Comparison of ENCODE assay signal across 21 cellular contexts in genomic region chr22:46322711-46323110, GRCh38. TPM values are rescaled to one million over a fixed set of nuclear protein-coding genes. Genes with fewer than 3 reads are reported as not detected.
DNase-seq lines count a peak whose midpoint lies in the region; ATAC-seq and TF ChIP-seq lines count a peak whose summit lies in the region.
"Had no signal": no experiment of that assay in that cellular context is flagged by ENCODE, and none has a peak within 500 bp of the region (broad histone marks: within the 10 kb centered on the region; RNA-seq: fewer than 3 reads in every experiment).

No MANE protein-coding gene starts in this region.

- H2AFZ ChIP-seq in GM23338 (no peak overlapping the region), OCI-LY3 (ENCODE audit: low read depth, low read length) (no peak overlapping the region), GM23248 (no peak overlapping the region)

- TF ChIP-seq CTCF in GM23338 (conservative IDR thresholded peaks at IDR 0.05; ENCODE audit: low read depth in 2 of 2), result no peak
- no peak for TF ChIP-seq CTCF in OCI-LY3 (IDR thresholded peaks at IDR 0.05; ENCODE audit: low read depth, low read length)
- no peak for TF ChIP-seq CTCF in endodermal cell (conservative IDR thresholded peaks at IDR 0.05)

- H3K27me3 Mint-ChIP-seq in GM23338 (ENCODE audit: insufficient read depth, low read depth, poor library complexity), result peaks cover 14% of the 10 kb centered on the region
- no peaks in the 10 kb centered on the region for H3K27me3 Mint-ChIP-seq in endodermal cell (ENCODE audit: insufficient read depth)
- H3K27me3 Mint-ChIP-seq: CD4-positive, alpha-beta memory T cell had no signal

- peak overlapping the region; percentile 40; the same call in 1 of the 2 replicates for H3K27ac Mint-ChIP-seq in GM23338
- H3K27ac Mint-ChIP-seq in endodermal cell, result peak overlapping the region; percentile 44
- H3K27ac Mint-ChIP-seq: HFFc6 had no signal

- H3K9me3 ChIP-seq in OCI-LY3 (ENCODE audit: insufficient read depth, low read length) (no peaks in the 10 kb centered on the region), endodermal cell (ENCODE audit: control insufficient read depth, low read length) (no peaks in the 10 kb centered on the region), aorta (ENCODE audit: control insufficient read depth, low read length) (no peaks in the 10 kb centered on the region), GM23248 (ENCODE audit: low read depth) (no peaks in the 10 kb centered on the region)
- H3K9me3 ChIP-seq: A549; BE2C; BLaER1 treated with 17β-estradiol and CSF1 and Interleukin-3, amounts not matched to agents 10 nM and 100 nM; Caco-2; HAP-1 had no signal

- H3K4me1 ChIP-seq in GM23338 (ENCODE audit: insufficient read depth) (no peaks in the 10 kb centered on the region), OCI-LY3 (ENCODE audit: low read length) (peaks cover 14% of the 10 kb centered on the region), endodermal cell (ENCODE audit: control insufficient read depth, insufficient read depth, low read length) (no peaks in the 10 kb centered on the region), aorta (ENCODE audit: control insufficient read depth in 1 of 2, insufficient read depth in 2 of 2, low read length in 2 of 2) (no peaks in the 10 kb centered on the region), GM23248 (ENCODE audit: insufficient read depth) (no peaks in the 10 kb centered on the region)
- H3K4me1 ChIP-seq: A549; BE2C; BLaER1 treated with 17β-estradiol and CSF1 and Interleukin-3, amounts not matched to agents 10 nM and 100 nM; Caco-2; HAP-1 had no signal

- DNase-seq in GM23338 (ENCODE audit: low spot score), result no peak
- no peak for DNase-seq in endodermal cell
- DNase-seq in aorta, result peak; percentile 28 to 59
- DNase-seq in COLO668 (lab: John Stamatoyannopoulos, UW; ENCODE audit: unreplicated experiment), result no peak
- no peak for DNase-seq in CD1c-positive myeloid dendritic cell (ENCODE audit: extremely low spot score)
- no peak for DNase-seq in GM23248
- DNase-seq: 8988T; ACHN; AML-193; BE2C; Caco-2; CD4-positive, alpha-beta memory T cell; DMS153; DND-41; HFFc6 had no signal

- H3K79me2 ChIP-seq in GM23338 (replicated peaks; ENCODE audit: insufficient read depth) (no peaks in the 10 kb centered on the region), OCI-LY3 (ENCODE audit: low read length) (peaks cover 27% of the 10 kb centered on the region; the same call in 1 of the 2 replicates), GM23248 (ENCODE audit: insufficient read depth) (no peaks in the 10 kb centered on the region)

- no peaks in the 10 kb centered on the region for H3F3A ChIP-seq in GM23338 (replicated peaks; ENCODE audit: low read depth)
- no peaks in the 10 kb centered on the region for H3F3A ChIP-seq in GM23248 (ENCODE audit: insufficient read depth)

- H3K4me1 Mint-ChIP-seq in GM23338, result no peaks in the 10 kb centered on the region
- H3K4me1 Mint-ChIP-seq in endodermal cell, result no peaks in the 10 kb centered on the region
- H3K4me1 Mint-ChIP-seq: CD14-positive monocyte; CD4-positive, alpha-beta memory T cell had no signal

- H3K4me3 Mint-ChIP-seq in GM23338, result no peak overlapping the region
- H3K4me3 Mint-ChIP-seq in endodermal cell, result no peak overlapping the region
- H3K4me3 Mint-ChIP-seq: CD14-positive monocyte; CD4-positive, alpha-beta memory T cell; HFFc6 had no signal

- H3K9me2 ChIP-seq in GM23338 (ENCODE audit: insufficient read depth) (no peaks in the 10 kb centered on the region), GM23248 (ENCODE audit: insufficient read depth) (no peaks in the 10 kb centered on the region)

- ATAC-seq in GM23338 (no peak), aorta (ENCODE audit: low FRiP score) (no peak)
- ATAC-seq: A549 had no signal

- H3K4me3 ChIP-seq in GM23338 (no peak overlapping the region), OCI-LY3 (ENCODE audit: low read length) (0 out of 2 replicates have a peak overlapping the region, but pooled peaks have one; percentile 4), endodermal cell (ENCODE audit: low read length) (no peak overlapping the region), aorta (ENCODE audit: low read length in 2 of 2) (no peak overlapping the region), GM23248 (no peak overlapping the region)
- H3K4me3 ChIP-seq: A549; BLaER1 treated with 17β-estradiol and CSF1 and Interleukin-3, amounts not matched to agents 10 nM and 100 nM; HAP-1 had no signal

- H4K20me1 ChIP-seq in GM23338 (replicated peaks; ENCODE audit: insufficient read depth) (no peaks in the 10 kb centered on the region; the same call in none of the 2 replicates), OCI-LY3 (ENCODE audit: insufficient read depth, low read length) (peaks cover 6% of the 10 kb centered on the region; the same call in 1 of the 2 replicates), GM23248 (ENCODE audit: insufficient read depth) (no peaks in the 10 kb centered on the region)

- H3K27me3 ChIP-seq in GM23338 (ENCODE audit: insufficient read depth) (no peaks in the 10 kb centered on the region), OCI-LY3 (ENCODE audit: low read depth, low read length) (no peaks in the 10 kb centered on the region), endodermal cell (ENCODE audit: control insufficient read depth, insufficient read depth, low read length, poor library complexity, severe bottlenecking) (no peaks in the 10 kb centered on the region), aorta (ENCODE audit: control insufficient read depth in 1 of 2, insufficient read depth in 2 of 2, low read length in 1 of 2) (no peaks in the 10 kb centered on the region), GM23248 (replicated peaks; ENCODE audit: insufficient read depth) (no peaks in the 10 kb centered on the region)
- H3K27me3 ChIP-seq: BE2C; BLaER1 treated with 17β-estradiol and CSF1 and Interleukin-3, amounts not matched to agents 10 nM and 100 nM had no signal

- H3K36me3 Mint-ChIP-seq in GM23338 (ENCODE audit: low read depth) (peaks cover 71% of the 10 kb centered on the region), endodermal cell (ENCODE audit: low read depth) (peaks cover 78% of the 10 kb centered on the region)
- H3K36me3 Mint-ChIP-seq: CD4-positive, alpha-beta memory T cell had no signal

- H3K36me3 ChIP-seq in GM23338 (ENCODE audit: insufficient read depth) (peaks cover 15% of the 10 kb centered on the region; the same call in 1 of the 2 replicates), OCI-LY3 (replicated peaks; ENCODE audit: low read depth, low read length) (peaks cover 72% of the 10 kb centered on the region), endodermal cell (ENCODE audit: control insufficient read depth, insufficient read depth, low read length) (peaks cover 70% of the 10 kb centered on the region), aorta (ENCODE audit: control insufficient read depth in 1 of 2, insufficient read depth in 2 of 2, low read length in 1 of 2) (no peaks in the 10 kb centered on the region), GM23248 (ENCODE audit: low read depth) (no peaks in the 10 kb centered on the region)

- H3K4me2 ChIP-seq in GM23338 (no peak overlapping the region), OCI-LY3 (ENCODE audit: low read length) (peak overlapping the region; percentile 32), GM23248 (ENCODE audit: unreplicated experiment) (no peak overlapping the region)
- H3K4me2 ChIP-seq: A549; BLaER1 treated with 17β-estradiol and CSF1 and Interleukin-3, amounts not matched to agents 10 nM and 100 nM had no signal

- H3K9ac ChIP-seq in OCI-LY3 (ENCODE audit: low read length), result no peak overlapping the region
- H3K9ac ChIP-seq in endodermal cell (ENCODE audit: extremely low read depth, low read length, poor library complexity, severe bottlenecking), result no peak overlapping the region
- no peak overlapping the region for H3K9ac ChIP-seq in GM23248
- H3K9ac ChIP-seq: BLaER1 treated with 17β-estradiol and CSF1 and Interleukin-3, amounts not matched to agents 10 nM and 100 nM had no signal

- H3K27ac ChIP-seq in GM23338 (ENCODE audit: low read depth) (no peak overlapping the region), OCI-LY3 (ENCODE audit: low read length) (peak overlapping the region; percentile 59), endodermal cell (ENCODE audit: low read depth, low read length) (no peak overlapping the region), aorta (ENCODE audit: low read depth in 1 of 2, low read length in 2 of 2) (no peak overlapping the region), GM23248 (no peak overlapping the region)
- H3K27ac ChIP-seq: A549; BLaER1 treated with 17β-estradiol and CSF1 and Interleukin-3, amounts not matched to agents 10 nM and 100 nM had no signal

- in situ Hi-C loops in GM23248 (cut with MboI), result no loop called here

- H3K9me3 Mint-ChIP-seq in GM23338 (no peaks in the 10 kb centered on the region), endodermal cell (no peaks in the 10 kb centered on the region)
- H3K9me3 Mint-ChIP-seq: CD14-positive monocyte; CD4-positive, alpha-beta memory T cell; HFFc6 had no signal

- 94 to 97% methylated on average over 15 of the region's 15 CpGs for WGBS in endodermal cell (ENCODE audit: insufficient coverage in 1 of 2, insufficient read length in 1 of 2), 2 experiments
- WGBS in aorta, 2 donors, result 94 to 96% methylated on average over 15 of the region's 15 CpGs
- 95% methylated on average over 14 to 15 of the region's 15 CpGs for WGBS in GM23248 (ENCODE audit: low coverage in 1 of 2, low lambda C conversion rate in 2 of 2, missing lambda C conversion rate in 2 of 2), 2 experiments

- intact Hi-C loops in aorta (cut with DNase I), result no loop called here

RNA-seq across cellular contexts. Expression of gene TRMU, which starts 12.8 kb away (rescaled TPM):
- 58.7 and 70.4 TPM in 2 replicates for total RNA-seq in GM23338 (2014; rRNA removed; shearing (Covaris generic))
- polyA plus RNA-seq in GM23338 (2016; fragmentation: Nextera tagmentation; extraction: Ambion mirVana) (40.3 and 48.3 TPM in 2 replicates), aorta (10 to 100 TPM; 11.3 to 66.4 TPM), GM23248 (2016; fragmentation: Nextera tagmentation; extraction: Ambion mirVana) (27.0 and 29.5 TPM in 2 replicates)
- total RNA-seq in endodermal cell (10 to 100 TPM; 79.7 to 84.5 TPM), aorta (10 to 100 TPM; 29.8 to 37.8 TPM)
- polyA plus RNA-seq in endodermal cell (2013, experiment 1 of 2), result 53.2 TPM
- polyA plus RNA-seq in endodermal cell (2013, experiment 2 of 2), result 44.8 TPM
- 38.4 and 41.2 TPM in 2 replicates for total RNA-seq in GM23248 (2014; rRNA removed; shearing (Covaris generic))

RNA-seq across cellular contexts. Expression of gene GTSE1, which starts 26.0 kb away (rescaled TPM):
- 25.1 and 26.3 TPM in 2 replicates for total RNA-seq in GM23338 (2014; rRNA removed; shearing (Covaris generic))
- polyA plus RNA-seq in GM23338 (2016; fragmentation: Nextera tagmentation; extraction: Ambion mirVana) (28.6 TPM in 2 replicates), aorta (1 to 10 TPM in 1 of 2 donors, under 1 TPM in 1; 0.82 to 1.0 TPM), GM23248 (2016; fragmentation: Nextera tagmentation; extraction: Ambion mirVana) (8.0 and 8.6 TPM in 2 replicates)
- total RNA-seq in endodermal cell (10 to 100 TPM; 39.5 to 59.5 TPM), aorta (1 to 10 TPM in 1 of 2 donors, under 1 TPM in 1; 0.55 to 1.5 TPM)
- 51.6 TPM for polyA plus RNA-seq in endodermal cell (2013, experiment 1 of 2)
- 53.9 TPM for polyA plus RNA-seq in endodermal cell (2013, experiment 2 of 2)
- total RNA-seq in GM23248 (2014; rRNA removed; shearing (Covaris generic)), result 4.6 and 6.1 TPM in 2 replicates
- polyA plus RNA-seq: CD14-positive monocyte; CD4-positive, alpha-beta memory T cell had no signal

RNA-seq across cellular contexts. Expression of gene TTC38, which starts 54.9 kb away (rescaled TPM):
- total RNA-seq in GM23338 (2014; rRNA removed; shearing (Covaris generic)), result 38.6 and 46.6 TPM in 2 replicates
- polyA plus RNA-seq in GM23338 (2016; fragmentation: Nextera tagmentation; extraction: Ambion mirVana) (11.1 and 11.8 TPM in 2 replicates), aorta (10 to 100 TPM; 26.7 to 28.2 TPM), GM23248 (2016; fragmentation: Nextera tagmentation; extraction: Ambion mirVana) (21.5 and 21.8 TPM in 2 replicates)
- total RNA-seq in endodermal cell (10 to 100 TPM; 35.9 to 47.1 TPM), aorta (10 to 100 TPM; 23.3 to 23.9 TPM)
- polyA plus RNA-seq in endodermal cell (2013, experiment 1 of 2), result 24.3 TPM
- polyA plus RNA-seq in endodermal cell (2013, experiment 2 of 2), result 18.7 TPM
- 27.6 and 34.0 TPM in 2 replicates for total RNA-seq in GM23248 (2014; rRNA removed; shearing (Covaris generic))

RNA-seq across cellular contexts. Expression of gene PKDREJ, which starts 59.6 kb away (rescaled TPM):
- not detected in 2 replicates for total RNA-seq in GM23338 (2014; rRNA removed; shearing (Covaris generic))
- polyA plus RNA-seq in GM23338 (2016; fragmentation: Nextera tagmentation; extraction: Ambion mirVana) (0.03 TPM in 1 of 2 replicates, not detected in the other), aorta (under 1 TPM in 1 of 2 donors, not detected in 1; 0.05 TPM), GM23248 (2016; fragmentation: Nextera tagmentation; extraction: Ambion mirVana) (0.04 TPM in 1 of 2 replicates, not detected in the other)
- total RNA-seq in endodermal cell (under 1 TPM in 1 of 2 donors, not detected in 1; 0.04 TPM), aorta (under 1 TPM in 1 of 2 donors, not detected in 1; 0.15 TPM)
- not detected for polyA plus RNA-seq in endodermal cell (2013, experiment 1 of 2)
- not detected for polyA plus RNA-seq in endodermal cell (2013, experiment 2 of 2)
- total RNA-seq in GM23248 (2014; rRNA removed; shearing (Covaris generic)), result not detected in 2 replicates
- total RNA-seq: Caco-2; CD4-positive, alpha-beta memory T cell; H4; HFFc6 had no signal
- polyA plus RNA-seq: A549; CD14-positive monocyte; CD4-positive, alpha-beta memory T cell had no signal

Comparison
In these comparisons a context has a peak if more than half of its experiments do, and no peak if none do; other contexts are left out.
1. DNase-seq: peak in aorta (2 of 2); none in GM23338 (single experiment), endodermal cell (single experiment), COLO668 (single experiment), CD1c-positive myeloid dendritic cell (single experiment) and GM23248 (single experiment).